In the genomic region with DNA sequence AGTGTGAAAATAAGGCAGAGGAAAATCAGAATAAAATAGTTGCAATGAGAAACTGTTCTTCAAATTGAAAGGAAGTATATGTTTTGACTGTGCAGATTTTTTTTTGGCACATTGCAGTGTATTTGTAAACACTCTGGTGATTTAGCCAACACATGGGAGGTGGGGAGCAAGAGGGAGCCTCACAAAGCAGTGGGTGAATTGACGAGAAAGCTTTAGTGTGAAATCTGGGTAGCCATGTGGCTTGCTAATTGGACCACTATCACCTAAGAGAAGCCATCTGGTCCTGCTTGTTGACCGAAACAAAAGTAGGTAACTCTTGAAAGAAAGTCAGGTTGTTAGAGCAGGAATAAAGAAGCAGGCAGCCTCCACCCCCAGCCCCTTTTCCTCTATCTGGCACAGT, we compare ENCODE assay signal across 17 cellular contexts. TPM values are rescaled to one million over a fixed set of nuclear protein-coding genes. Genes with fewer than 3 reads are reported as not detected.
DNase-seq lines count a peak whose midpoint lies in the region; ATAC-seq and TF ChIP-seq lines count a peak whose summit lies in the region.
"Had no signal": no experiment of that assay in that cellular context is flagged by ENCODE, and none has a peak within 500 bp of the region (broad histone marks: within the 10 kb centered on the region; RNA-seq: fewer than 3 reads in every experiment).

No MANE protein-coding gene starts in this region.

- no peaks in the 10 kb centered on the region for H3K4me1 ChIP-seq in left lung
- H3K4me1 ChIP-seq: BE2C, HAP-1 had no signal

- no peak overlapping the region for H3K27ac ChIP-seq in left lung
- H3K27ac ChIP-seq: GM23248, HL-60 had no signal

- no peaks in the 10 kb centered on the region for H3K36me3 ChIP-seq in left lung

- no peak overlapping the region for H3K4me3 ChIP-seq in left lung
- H3K4me3 ChIP-seq: GM23248, HAP-1 had no signal

- no peak for TF ChIP-seq CTCF in left lung (IDR thresholded peaks at IDR 0.05)

- no peaks in the 10 kb centered on the region for H3K9me3 ChIP-seq in left lung
- H3K9me3 ChIP-seq: BE2C, HAP-1 had no signal

- CTCF ChIA-PET in HEK293T (lab: Yijun Ruan, JAX), result no interaction called here

- no peak for ATAC-seq in left lung

- no peaks in the 10 kb centered on the region for H3K27me3 ChIP-seq in left lung
- H3K27me3 ChIP-seq: BE2C had no signal

- peak; percentile 69 for DNase-seq in DMS 273 (lab: John Stamatoyannopoulos, UW; ENCODE audit: unreplicated experiment)
- peak; percentile 9 for DNase-seq in DMS 273 treated with DMSO at 0.1 percent for 48 hours (lab: John Stamatoyannopoulos, UW)
- peak; percentile 74 to 92 for DNase-seq in NCI-H524 (lab: John Stamatoyannopoulos, UW)
- peak; percentile 61 for DNase-seq in cerebellar cortex (ENCODE audit: low spot score)
- no peak for DNase-seq in HEK293T (ENCODE audit: extremely low spot score)
- no peak for DNase-seq in NK-92 (lab: John Stamatoyannopoulos, UW; ENCODE audit: unreplicated experiment)
- no peak for DNase-seq in left lung
- DNase-seq: ACHN; BE2C; CD4-positive, CD25-positive, alpha-beta regulatory T cell; CD8-positive, alpha-beta memory T cell; DMS53; DND-41; EL; GM23248 had no signal

- POLR2A ChIA-PET in HEK293T (lab: Yijun Ruan, JAX), result no interaction called here

- intact Hi-C loops in left lung (cut with DNase I), result no loop called here

TF ChIP-seq in HEK293T, 16 proteins besides CTCF, POLR2A, EP300 and RAD21:
- TF ChIP-seq L3MBTL2 (conservative IDR thresholded peaks at IDR 0.05), result no peak
- TF ChIP-seq LEF1 (IDR thresholded peaks at IDR 0.05; ENCODE audit: borderline replicate concordance), result no peak

RNA-seq across cellular contexts. Expression of gene CLCN5, which starts 10.4 kb away (rescaled TPM):
- 10 to 100 TPM; 14.5 to 19.5 TPM for total RNA-seq in left lung

RNA-seq across cellular contexts. Expression of gene USP27X, which starts 53.5 kb away (rescaled TPM):
- total RNA-seq in left lung, result 1 to 10 TPM; 3.4 to 3.5 TPM

Comparison
In these comparisons a context has a peak if more than half of its experiments do, and no peak if none do; other contexts are left out.
1. DNase-seq: peak in DMS 273 (single experiment), DMS 273 treated with DMSO at 0.1 percent for 48 hours (single experiment), NCI-H524 (2 of 2) and cerebellar cortex (single experiment); none in HEK293T (single experiment), NK-92 (single experiment) and left lung (0 of 2).